Comparison of ENCODE assay signal across 11 cellular contexts in the genomic region with DNA sequence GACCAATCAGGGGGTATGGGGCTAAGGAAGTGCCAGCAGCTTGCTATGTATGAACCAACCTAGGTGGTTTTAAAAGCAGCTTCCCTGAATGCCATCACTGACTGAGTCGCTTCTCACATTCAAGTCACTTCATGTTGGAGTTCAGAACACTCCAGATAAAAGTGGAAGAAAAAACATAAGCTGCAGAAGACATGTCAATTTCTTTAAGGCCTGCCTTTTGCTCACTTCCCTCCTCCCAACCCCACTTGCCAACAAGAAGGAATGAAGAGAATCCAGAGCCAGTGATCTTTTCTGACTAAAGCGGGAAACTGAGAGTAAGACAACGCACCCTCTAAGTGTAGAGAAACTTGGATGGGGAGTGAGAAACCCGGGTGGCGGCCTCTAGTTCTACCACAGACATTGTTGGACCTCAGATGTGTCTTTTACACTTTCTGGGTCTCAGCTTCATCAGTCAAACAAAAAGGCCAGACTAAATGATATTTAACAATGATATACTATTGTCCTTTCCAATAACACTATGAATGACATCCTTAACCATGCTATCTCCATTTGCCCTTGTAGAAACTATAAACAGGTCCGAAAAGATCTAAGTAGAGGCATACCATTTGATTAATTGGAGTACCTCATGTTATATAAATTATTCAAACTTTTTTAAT. TPM values are rescaled to one million over a fixed set of nuclear protein-coding genes. Genes with fewer than 3 reads are reported as not detected.
DNase-seq lines count a peak whose midpoint lies in the region; ATAC-seq and TF ChIP-seq lines count a peak whose summit lies in the region.
"Had no signal": no experiment of that assay in that cellular context is flagged by ENCODE, and none has a peak within 500 bp of the region (broad histone marks: within the 10 kb centered on the region; RNA-seq: fewer than 3 reads in every experiment).

No MANE protein-coding gene starts in this region.

- H3K9me3 ChIP-seq in adipocyte (ENCODE audit: control insufficient read depth, low read length): no peaks in the 10 kb centered on the region
- H3K9me3 ChIP-seq in mesodermal cell (ENCODE audit: control insufficient read depth, low read length): no peaks in the 10 kb centered on the region
- H3K9me3 ChIP-seq: uterus had no signal

- H3K4me1 ChIP-seq in adipocyte (ENCODE audit: control insufficient read depth, insufficient read depth, low read length) (peaks cover 18% of the 10 kb centered on the region), mesodermal cell (ENCODE audit: control insufficient read depth, insufficient read depth, low read length, poor library complexity, severe bottlenecking) (peaks cover 48% of the 10 kb centered on the region)
- H3K4me1 ChIP-seq: uterus had no signal

- no peaks in the 10 kb centered on the region for H3K27me3 ChIP-seq in adipocyte (replicated peaks; ENCODE audit: control insufficient read depth, insufficient read depth, low read length)
- H3K27me3 ChIP-seq: uterus had no signal

- 85 to 87% methylated on average over 3 to 4 of the region's 6 CpGs for WGBS in mesodermal cell (ENCODE audit: insufficient coverage in 2 of 2), 2 experiments

- H3K9ac ChIP-seq in adipocyte (ENCODE audit: low read length): no peak overlapping the region

- no peak for TF ChIP-seq CTCF in 22Rv1 (IDR thresholded peaks at IDR 0.05)

- ATAC-seq in HG03469 (IDR thresholded peaks at IDR 0.05; ENCODE audit: unreplicated experiment) (no peak), HG02798 (IDR thresholded peaks at IDR 0.05; ENCODE audit: poor library complexity, unreplicated experiment) (no peak)

- H3K36me3 ChIP-seq in adipocyte (ENCODE audit: control insufficient read depth, insufficient read depth, low read length, severe bottlenecking) (no peaks in the 10 kb centered on the region), mesodermal cell (ENCODE audit: control insufficient read depth, insufficient read depth, low read length) (peaks cover 7% of the 10 kb centered on the region)
- H3K36me3 ChIP-seq: uterus had no signal

- H3K4me3 ChIP-seq in GM08714 (ENCODE audit: low read length) (peak overlapping the region; percentile 9; the same call in 1 of the 2 replicates), adipocyte (ENCODE audit: low read length) (no peak overlapping the region), mesodermal cell (ENCODE audit: extremely low read depth, insufficient read depth, low read length, poor library complexity, severe bottlenecking) (no peak overlapping the region)
- H3K4me3 ChIP-seq: uterus had no signal

- DNase-seq in adipocyte (ENCODE audit: low read depth) (peak; percentile 30), amygdala (lab: John Stamatoyannopoulos, UW) (no peak), NCI-H2107 treated with DMSO at 0.1 percent for 48 hours (lab: John Stamatoyannopoulos, UW; ENCODE audit: unreplicated experiment) (no peak)
- DNase-seq: amniotic stem cell, NCI-H2029, uterus had no signal

- H3K27ac ChIP-seq in 22Rv1 (peak overlapping the region; percentile 25; the same call in 1 of the 2 replicates), mesodermal cell (ENCODE audit: low read depth, low read length, severe bottlenecking) (peak overlapping the region; percentile 45)

RNA-seq across cellular contexts. Expression of a gene that starts 54.1 kb away (rescaled TPM):
- polyA plus RNA-seq in mesodermal cell (2013, experiment 1 of 2): 34.6 TPM
- 34.6 TPM for polyA plus RNA-seq in mesodermal cell (2013, experiment 2 of 2)
